ENCODE assay signal across 19 cellular contexts in the genomic region with DNA sequence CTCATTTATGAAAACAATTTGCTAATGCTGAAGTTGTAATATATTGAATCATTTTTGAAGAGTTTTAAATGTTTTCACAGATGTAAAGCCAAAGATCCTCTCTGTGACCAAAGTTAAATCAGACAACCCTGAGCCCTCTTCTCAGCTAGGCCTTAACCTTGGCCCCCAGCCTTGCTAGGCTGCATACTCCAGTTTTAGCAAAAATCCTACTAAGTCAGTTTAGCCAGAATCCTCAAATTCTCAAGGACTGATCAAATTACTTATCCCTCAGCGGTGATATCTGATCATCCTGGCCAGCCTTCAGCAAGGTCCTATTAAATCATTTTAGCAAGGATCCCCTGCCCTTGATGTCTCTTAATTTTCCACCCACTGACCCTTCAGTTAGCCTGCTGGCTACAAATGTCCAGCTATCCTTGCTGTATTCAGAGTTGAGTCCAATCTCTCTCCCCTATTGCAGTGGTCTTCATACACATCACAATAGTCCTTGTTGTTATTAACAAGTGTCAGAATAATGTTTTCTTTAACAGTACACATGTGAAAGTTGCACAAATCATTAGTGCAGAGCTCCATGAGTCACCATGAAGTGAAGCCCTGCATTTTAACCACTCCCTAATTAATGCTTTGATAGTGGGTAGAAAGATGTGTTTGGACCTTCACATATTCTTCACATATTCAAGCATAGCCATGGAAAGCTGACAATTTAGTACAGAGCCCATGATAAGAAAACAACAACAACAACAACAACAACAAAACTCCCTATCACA.
DNase-seq lines count a peak whose midpoint lies in the region; ATAC-seq, FAIRE-seq and TF ChIP-seq lines count a peak whose summit lies in the region.
"Had no signal": no experiment of that assay in that cellular context is flagged by ENCODE, and none has a peak within 500 bp of the region (broad histone marks: within the 10 kb centered on the region; RNA-seq: fewer than 3 reads in every experiment).

No MANE protein-coding gene starts in this region.

- TF ChIP-seq CTCF in bronchial epithelial cell (IDR thresholded peaks at IDR 0.05; ENCODE audit: insufficient read depth, low read length, severe bottlenecking) (no peak), A673 (conservative IDR thresholded peaks at IDR 0.05; ENCODE audit: low read depth, low read length) (no peak)

- no peak overlapping the region for H3K4me3 Mint-ChIP-seq in activated naive CD4-positive, alpha-beta T cell treated with anti-CD3 and anti-CD28 coated beads, Interleukin-2, amount 50 U/mL, for 24 hours
- H3K4me3 Mint-ChIP-seq: CD4-positive, CD25-positive, alpha-beta regulatory T cell had no signal

- no peaks in the 10 kb centered on the region for H3K9me3 ChIP-seq in A673 (ENCODE audit: low read depth, low read length, poor library complexity, severe bottlenecking)
- H3K9me3 ChIP-seq: BE2C had no signal

- peak overlapping the region; percentile 48 for H3K27ac Mint-ChIP-seq in activated naive CD4-positive, alpha-beta T cell treated with anti-CD3 and anti-CD28 coated beads, Interleukin-2, amount 50 U/mL, for 24 hours
- H3K27ac Mint-ChIP-seq in activated naive CD4-positive, alpha-beta T cell treated with anti-CD3 and anti-CD28 coated beads, Interleukin-2, amount 50 U/mL, for 72 hours = no peak overlapping the region
- H3K27ac Mint-ChIP-seq: CD4-positive, CD25-positive, alpha-beta regulatory T cell had no signal

- no peak for FAIRE-seq in bronchial epithelial cell (lab: Jason Lieb, UNC)

- CTCF ChIA-PET in A673 (lab: Charles Lee) = no interaction called here

- POLR2A ChIA-PET in A673 (lab: Charles Lee; ENCODE audit: low non-redundant PET) = interaction anchor here (0.5 kb wide), 1 partner anchor 339 kb away, joined by 3 read pairs; no protein-coding TSS in a partner anchor

- H3K4me1 Mint-ChIP-seq in activated naive CD4-positive, alpha-beta T cell treated with anti-CD3 and anti-CD28 coated beads, Interleukin-2, amount 50 U/mL, for 24 hours = no peaks in the 10 kb centered on the region
- H3K4me1 Mint-ChIP-seq: CD4-positive, CD25-positive, alpha-beta regulatory T cell had no signal

- H3K27me3 ChIP-seq in bronchial epithelial cell (ENCODE audit: control insufficient read depth, insufficient read depth, low read length) = no peaks in the 10 kb centered on the region
- no peaks in the 10 kb centered on the region for H3K27me3 ChIP-seq in A673 (replicated peaks; ENCODE audit: insufficient read depth, low read depth, low read length, poor library complexity)
- H3K27me3 ChIP-seq: BE2C had no signal

- H3K27ac ChIP-seq in A673 (ENCODE audit: low read depth, low read length, poor library complexity, severe bottlenecking) = no peak overlapping the region

- intact Hi-C loops in A673 (cut with micrococcal nuclease; ENCODE audit: unreplicated experiment) = no loop called here

- no peaks in the 10 kb centered on the region for H3K36me3 ChIP-seq in bronchial epithelial cell (ENCODE audit: control insufficient read depth, insufficient read depth, low read length)
- no peaks in the 10 kb centered on the region for H3K36me3 ChIP-seq in A673 (ENCODE audit: insufficient read depth, low read length, poor library complexity, severe bottlenecking)

- H3K9me3 Mint-ChIP-seq in activated naive CD4-positive, alpha-beta T cell treated with anti-CD3 and anti-CD28 coated beads, Interleukin-2, amount 50 U/mL, for 24 hours = no peaks in the 10 kb centered on the region
- H3K9me3 Mint-ChIP-seq in activated naive CD4-positive, alpha-beta T cell treated with anti-CD3 and anti-CD28 coated beads, Interleukin-2, amount 50 U/mL, for 72 hours = no peaks in the 10 kb centered on the region
- H3K9me3 Mint-ChIP-seq: CD4-positive, CD25-positive, alpha-beta regulatory T cell had no signal

- H3K4me3 ChIP-seq in bronchial epithelial cell (ENCODE audit: low read depth, low read length) (no peak overlapping the region), A673 (ENCODE audit: low read depth, low read length, poor library complexity, severe bottlenecking) (no peak overlapping the region)

- ATAC-seq in activated naive CD4-positive, alpha-beta T cell treated with anti-CD3 and anti-CD28 coated beads, Interleukin-2, amount 50 U/mL, for 72 hours = no peak

- no peaks in the 10 kb centered on the region for H3K4me1 ChIP-seq in A673 (ENCODE audit: insufficient read depth, low read length, poor library complexity, severe bottlenecking)

- H3K27me3 Mint-ChIP-seq in activated naive CD4-positive, alpha-beta T cell treated with anti-CD3 and anti-CD28 coated beads, Interleukin-2, amount 50 U/mL, for 24 hours = no peaks in the 10 kb centered on the region
- H3K27me3 Mint-ChIP-seq: CD4-positive, CD25-positive, alpha-beta regulatory T cell had no signal

- DNase-seq in activated naive CD4-positive, alpha-beta T cell treated with anti-CD3 and anti-CD28 coated beads, Interleukin-2, amount 50 U/mL, for 72 hours (ENCODE audit: low spot score in 2 of 2) = no peak
- DNase-seq in bronchial epithelial cell (ENCODE audit: low read depth) (peak; percentile 33), left kidney (ENCODE audit: low read depth, low spot score) (peak; percentile 48), NCI-H2227 treated with DMSO at 0.1 percent for 48 hours (lab: John Stamatoyannopoulos, UW) (no peak), DMS153 treated with DMSO at 0.1 percent for 48 hours (lab: John Stamatoyannopoulos, UW; ENCODE audit: unreplicated experiment) (no peak), A673 (ENCODE audit: low spot score) (no peak), NCI-H2081 treated with DMSO at 0.1 percent for 48 hours (lab: John Stamatoyannopoulos, UW) (no peak)
- DNase-seq: BE2C; CD4-positive, CD25-positive, alpha-beta regulatory T cell; COR-L47; DMS 273 treated with DMSO at 0.1 percent for 48 hours; GDM1; GOT3; KBM-7; NCI-H1694 treated with DMSO at 0.1 percent for 48 hours; NCI-H2171; NCI-H446; SHP77 had no signal

- BruUV-seq in A673 (replicated peaks; lab: Mats Ljungman, UMichigan) = no TSS peak

- peaks cover 54% of the 10 kb centered on the region for H3K36me3 Mint-ChIP-seq in activated naive CD4-positive, alpha-beta T cell treated with anti-CD3 and anti-CD28 coated beads, Interleukin-2, amount 50 U/mL, for 24 hours
- peaks cover 17 to 37% of the 10 kb centered on the region in 2 donors for H3K36me3 Mint-ChIP-seq in activated naive CD4-positive, alpha-beta T cell treated with anti-CD3 and anti-CD28 coated beads, Interleukin-2, amount 50 U/mL, for 72 hours

Comparison
In these comparisons a context has a peak if more than half of its experiments do, and no peak if none do; other contexts are left out.
1. DNase-seq: peak in bronchial epithelial cell (single experiment) and left kidney (single experiment); none in activated naive CD4-positive, alpha-beta T cell treated with anti-CD3 and anti-CD28 coated beads, Interleukin-2, amount 50 U/mL, for 72 hours (0 of 2), NCI-H2227 treated with DMSO at 0.1 percent for 48 hours (single experiment), DMS153 treated with DMSO at 0.1 percent for 48 hours (single experiment), A673 (single experiment) and NCI-H2081 treated with DMSO at 0.1 percent for 48 hours (single experiment).